ENCODE assay signal across 1 cellular context in the genomic region with DNA sequence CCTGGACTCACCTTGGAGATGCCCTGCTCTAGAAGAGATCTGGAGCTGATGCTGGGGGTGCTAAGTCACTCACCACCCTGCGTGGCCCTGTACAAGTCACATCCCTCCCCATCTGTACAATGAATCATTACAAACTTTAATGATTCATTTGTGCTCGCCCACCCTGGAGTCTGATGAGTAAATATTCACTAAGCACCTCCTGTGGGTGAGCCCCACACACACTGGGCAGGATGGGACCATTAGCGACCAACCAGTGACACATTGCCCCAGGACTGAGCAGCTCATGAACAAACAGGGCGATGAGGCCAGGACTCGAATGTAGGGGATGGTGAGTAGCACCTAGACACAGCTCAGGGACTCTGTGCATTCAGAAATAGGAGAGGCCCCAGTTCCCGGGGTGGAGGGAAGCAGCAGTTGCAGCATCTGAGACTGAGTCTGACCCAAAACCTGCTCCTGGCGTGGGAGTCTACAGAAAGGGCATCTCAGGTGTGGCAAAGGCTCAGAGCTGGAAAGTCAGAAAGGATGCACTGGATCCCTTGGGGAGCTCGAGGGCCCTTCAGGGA.
TF ChIP-seq lines count a peak whose summit lies in the region.

No MANE protein-coding gene starts in this region.

TF ChIP-seq in endothelial cell of umbilical vein, 7 proteins besides CTCF, POLR2A, EP300 and RAD21 (continued from another document):
- TF ChIP-seq POLR2AphosphoS5 (IDR thresholded peaks at IDR 0.05; ENCODE audit: insufficient read depth, low read depth, low read length): no peak
